ENCODE assay signal across 8 cellular contexts in genomic region chr22:29193063-29193462, GRCh38. TPM values are rescaled to one million over a fixed set of nuclear protein-coding genes. Genes with fewer than 3 reads are reported as not detected.
"Had no signal": no experiment of that assay in that cellular context is flagged by ENCODE, and none has a peak within 500 bp of the region (broad histone marks: within the 10 kb centered on the region; RNA-seq: fewer than 3 reads in every experiment).

No MANE protein-coding gene starts in this region.

RNA-seq across cellular contexts. Expression of gene EMID1, which starts 12.6 kb away (rescaled TPM):
- total RNA-seq: activated B cell treated with CpG ODN at 0.5 μM for 24 hours; activated CD4-positive, alpha-beta memory T cell treated with anti-CD3 and anti-CD28 coated beads for 36 hours; activated CD4-positive, alpha-beta T cell treated with anti-CD3 and anti-CD28 coated beads, Interleukin-2, amount 10 ng/mL, durations not matched to agents 24 days and 14 days; activated CD8-positive, alpha-beta memory T cell treated with anti-CD3 and anti-CD28 coated beads for 36 hours; activated naive CD4-positive, alpha-beta T cell treated with anti-CD3 and anti-CD28 coated beads for 36 hours; activated naive CD8-positive, alpha-beta T cell treated with anti-CD3 and anti-CD28 coated beads for 36 hours; activated T-helper 1 cell treated with anti-CD3 and anti-CD28 coated beads, Interleukin-12 subunit alpha, Interleukin-12 subunit beta, Interleukin-2, Interleukin-4 antibody, amounts not matched to agents 30 ng/mL and 10 ng/mL and 1 ng/mL, durations not matched to agents 14 hours and 24 hours and 36 hours; activated T-helper 17 cell treated with anti-CD3 and anti-CD28 coated beads, Interleukin-2, amount 50 U/mL, for 72 hours had no signal
